Comparison of ENCODE assay signal across 1 cellular context in the genomic region with DNA sequence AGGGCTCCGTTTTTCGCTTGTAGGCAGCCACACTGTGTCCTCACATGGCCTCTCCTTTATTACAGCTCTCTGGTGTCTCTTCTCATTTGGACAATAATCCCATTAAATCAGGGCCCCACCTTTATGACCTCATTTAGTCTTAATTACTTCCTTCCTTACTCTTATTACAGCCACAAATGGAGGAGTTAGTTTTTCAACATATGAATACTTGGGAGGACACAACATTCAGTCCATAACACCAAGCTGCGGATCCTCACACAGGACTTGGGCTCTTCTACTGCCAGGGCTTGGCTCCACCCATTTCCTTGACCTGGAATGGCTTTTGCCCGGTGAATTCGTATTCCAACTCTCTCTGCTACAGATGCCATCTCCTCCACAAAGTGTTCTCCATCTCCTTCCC.
TF ChIP-seq lines count a peak whose summit lies in the region.

No MANE protein-coding gene starts in this region.

TF ChIP-seq in K562, 482 proteins besides CTCF, POLR2A, EP300 and RAD21:
- 0 out of 2 replicates have a peak, but pooled peaks have one; percentile 19 for TF ChIP-seq BACH1 (tag; IDR thresholded peaks at IDR 0.05)
- TF ChIP-seq, protein P1, sequence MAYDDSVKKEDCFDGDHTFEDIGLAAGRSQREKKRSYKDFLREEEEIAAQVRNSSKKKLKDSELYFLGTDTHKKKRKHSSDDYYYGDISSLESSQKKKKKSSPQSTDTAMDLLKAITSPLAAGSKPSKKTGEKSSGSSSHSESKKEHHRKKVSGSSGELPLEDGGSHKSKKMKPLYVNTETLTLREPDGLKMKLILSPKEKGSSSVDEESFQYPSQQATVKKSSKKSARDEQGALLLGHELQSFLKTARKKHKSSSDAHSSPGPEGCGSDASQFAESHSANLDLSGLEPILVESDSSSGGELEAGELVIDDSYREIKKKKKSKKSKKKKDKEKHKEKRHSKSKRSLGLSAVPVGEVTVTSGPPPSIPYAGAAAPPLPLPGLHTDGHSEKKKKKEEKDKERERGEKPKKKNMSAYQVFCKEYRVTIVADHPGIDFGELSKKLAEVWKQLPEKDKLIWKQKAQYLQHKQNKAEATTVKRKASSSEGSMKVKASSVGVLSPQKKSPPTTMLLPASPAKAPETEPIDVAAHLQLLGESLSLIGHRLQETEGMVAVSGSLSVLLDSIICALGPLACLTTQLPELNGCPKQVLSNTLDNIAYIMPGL (CRISPR knock-in tag; IDR thresholded peaks at IDR 0.05) = no peak
